1 cellular context compared by ENCODE assay signal in the genomic region with DNA sequence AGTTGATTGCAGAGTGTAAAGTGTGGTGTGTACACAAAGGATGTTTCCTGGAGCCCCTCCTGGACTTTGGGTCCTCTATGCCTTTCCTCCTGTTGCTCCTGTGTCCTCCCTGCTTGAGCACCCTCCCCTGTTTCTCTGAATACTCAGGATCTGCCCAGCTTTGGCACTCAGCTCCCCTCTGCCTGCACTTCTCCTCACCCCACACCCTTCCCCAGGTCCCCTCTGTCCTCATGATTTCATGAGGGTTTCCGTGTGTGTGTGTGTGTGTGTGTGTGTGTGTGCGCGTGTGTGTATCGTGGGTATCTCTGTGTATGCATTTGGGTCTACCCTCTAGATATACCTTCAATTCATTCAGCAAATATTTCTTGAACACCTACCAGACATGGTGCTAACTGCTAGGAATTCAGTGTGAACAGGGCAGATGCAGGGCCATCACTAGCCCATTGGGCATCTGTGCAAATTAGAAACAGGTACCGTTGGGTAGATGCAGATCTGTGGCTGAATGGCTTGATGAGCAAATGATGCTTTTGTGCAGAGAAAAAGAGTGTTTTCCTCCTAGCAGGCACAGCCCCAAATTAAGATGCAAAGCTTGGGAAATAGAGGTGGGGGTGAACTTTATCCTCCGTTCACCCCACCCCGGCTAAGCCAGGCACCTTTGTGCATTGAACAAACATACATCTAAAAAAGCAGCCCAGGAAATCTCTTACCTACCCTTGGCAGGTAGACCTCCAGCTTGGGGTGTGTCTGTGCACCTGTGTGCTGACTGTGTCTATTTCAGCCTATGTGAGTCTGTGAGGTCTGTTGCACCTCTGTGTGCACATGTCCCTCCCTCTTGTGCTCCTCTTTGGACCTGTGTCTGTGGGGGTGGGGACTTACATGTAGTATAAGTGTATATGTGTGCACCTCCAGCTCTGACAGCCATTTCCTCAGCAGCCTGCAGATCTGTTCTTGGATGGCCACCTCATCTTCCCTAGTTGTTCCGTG.
TF ChIP-seq lines count a peak whose summit lies in the region.

No MANE protein-coding gene starts in this region.

TF ChIP-seq in HepG2, 621 proteins besides CTCF, POLR2A, EP300 and RAD21 (continued from another document and continues in another):
- TF ChIP-seq HNF4A (CRISPR knock-in tag; IDR thresholded peaks at IDR 0.05) (peak; percentile 52; the same call in 1 of the 2 replicates), ZNF564 (CRISPR knock-in tag; IDR thresholded peaks at IDR 0.05) (no peak), ZFAT (CRISPR knock-in tag; conservative IDR thresholded peaks at IDR 0.05) (no peak), RBFOX2 (IDR thresholded peaks at IDR 0.05; ENCODE audit: low read depth, low read length) (no peak), ZBTB46 (CRISPR knock-in tag; IDR thresholded peaks at IDR 0.05; ENCODE audit: borderline replicate concordance) (no peak), MTA1 (CRISPR knock-in tag; IDR thresholded peaks at IDR 0.05; ENCODE audit: borderline replicate concordance) (no peak), ELF1 (CRISPR knock-in tag; IDR thresholded peaks at IDR 0.05) (no peak), ZNF232 (CRISPR knock-in tag; IDR thresholded peaks at IDR 0.05; ENCODE audit: borderline replicate concordance) (peak; percentile 81; the same call in 1 of the 2 replicates), FOXO1 (CRISPR knock-in tag; IDR thresholded peaks at IDR 0.05) (no peak), ZNF282 (IDR thresholded peaks at IDR 0.05; ENCODE audit: partially characterized antibody) (no peak), CHD4 (IDR thresholded peaks at IDR 0.05; ENCODE audit: borderline replicate concordance, low read length) (no peak), ZNF142 (CRISPR knock-in tag; IDR thresholded peaks at IDR 0.05) (no peak), ZNF446 (CRISPR knock-in tag; IDR thresholded peaks at IDR 0.05) (no peak), PHF20 (CRISPR knock-in tag; IDR thresholded peaks at IDR 0.05) (no peak), POGK (CRISPR knock-in tag; conservative IDR thresholded peaks at IDR 0.05) (0 out of 2 replicates have a peak, but pooled peaks have one; percentile 26), ZSCAN12 (CRISPR knock-in tag; IDR thresholded peaks at IDR 0.05) (no peak), ZNF749 (CRISPR knock-in tag; IDR thresholded peaks at IDR 0.05; ENCODE audit: borderline replicate concordance) (no peak), DNMT3B (CRISPR knock-in tag; conservative IDR thresholded peaks at IDR 0.05) (no peak), FOXP1 (IDR thresholded peaks at IDR 0.05) (no peak), FOXP1 (CRISPR knock-in tag; IDR thresholded peaks at IDR 0.05) (0 out of 2 replicates have a peak, but pooled peaks have one; percentile 9), DMAP1 (CRISPR knock-in tag; IDR thresholded peaks at IDR 0.05) (no peak), ZNF589 (CRISPR knock-in tag; conservative IDR thresholded peaks at IDR 0.05) (no peak)
- TF ChIP-seq, protein P1, sequence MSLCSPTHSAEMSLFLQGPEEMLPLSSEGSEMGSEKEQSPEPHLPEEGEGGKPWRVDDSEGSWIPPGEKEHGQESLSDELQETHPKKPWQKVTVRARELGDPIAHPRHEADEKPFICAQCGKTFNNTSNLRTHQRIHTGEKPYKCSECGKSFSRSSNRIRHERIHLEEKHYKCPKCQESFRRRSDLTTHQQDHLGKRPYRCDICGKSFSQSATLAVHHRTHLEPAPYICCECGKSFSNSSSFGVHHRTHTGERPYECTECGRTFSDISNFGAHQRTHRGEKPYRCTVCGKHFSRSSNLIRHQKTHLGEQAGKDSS (CRISPR knock-in tag; IDR thresholded peaks at IDR 0.05; ENCODE audit: borderline replicate concordance, low read depth), result no peak
- TF ChIP-seq, protein P2, sequence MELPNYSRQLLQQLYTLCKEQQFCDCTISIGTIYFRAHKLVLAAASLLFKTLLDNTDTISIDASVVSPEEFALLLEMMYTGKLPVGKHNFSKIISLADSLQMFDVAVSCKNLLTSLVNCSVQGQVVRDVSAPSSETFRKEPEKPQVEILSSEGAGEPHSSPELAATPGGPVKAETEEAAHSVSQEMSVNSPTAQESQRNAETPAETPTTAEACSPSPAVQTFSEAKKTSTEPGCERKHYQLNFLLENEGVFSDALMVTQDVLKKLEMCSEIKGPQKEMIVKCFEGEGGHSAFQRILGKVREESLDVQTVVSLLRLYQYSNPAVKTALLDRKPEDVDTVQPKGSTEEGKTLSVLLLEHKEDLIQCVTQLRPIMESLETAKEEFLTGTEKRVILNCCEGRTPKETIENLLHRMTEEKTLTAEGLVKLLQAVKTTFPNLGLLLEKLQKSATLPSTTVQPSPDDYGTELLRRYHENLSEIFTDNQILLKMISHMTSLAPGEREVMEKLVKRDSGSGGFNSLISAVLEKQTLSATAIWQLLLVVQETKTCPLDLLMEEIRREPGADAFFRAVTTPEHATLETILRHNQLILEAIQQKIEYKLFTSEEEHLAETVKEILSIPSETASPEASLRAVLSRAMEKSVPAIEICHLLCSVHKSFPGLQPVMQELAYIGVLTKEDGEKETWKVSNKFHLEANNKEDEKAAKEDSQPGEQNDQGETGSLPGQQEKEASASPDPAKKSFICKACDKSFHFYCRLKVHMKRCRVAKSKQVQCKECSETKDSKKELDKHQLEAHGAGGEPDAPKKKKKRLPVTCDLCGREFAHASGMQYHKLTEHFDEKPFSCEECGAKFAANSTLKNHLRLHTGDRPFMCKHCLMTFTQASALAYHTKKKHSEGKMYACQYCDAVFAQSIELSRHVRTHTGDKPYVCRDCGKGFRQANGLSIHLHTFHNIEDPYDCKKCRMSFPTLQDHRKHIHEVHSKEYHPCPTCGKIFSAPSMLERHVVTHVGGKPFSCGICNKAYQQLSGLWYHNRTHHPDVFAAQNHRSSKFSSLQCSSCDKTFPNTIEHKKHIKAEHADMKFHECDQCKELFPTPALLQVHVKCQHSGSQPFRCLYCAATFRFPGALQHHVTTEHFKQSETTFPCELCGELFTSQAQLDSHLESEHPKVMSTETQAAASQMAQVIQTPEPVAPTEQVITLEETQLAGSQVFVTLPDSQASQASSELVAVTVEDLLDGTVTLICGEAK (IDR thresholded peaks at IDR 0.05), result no peak
- TF ChIP-seq, protein P2 (CRISPR knock-in tag; IDR thresholded peaks at IDR 0.05), result 0 out of 2 replicates have a peak, but pooled peaks have one; percentile 27
- TF ChIP-seq, protein P3, sequence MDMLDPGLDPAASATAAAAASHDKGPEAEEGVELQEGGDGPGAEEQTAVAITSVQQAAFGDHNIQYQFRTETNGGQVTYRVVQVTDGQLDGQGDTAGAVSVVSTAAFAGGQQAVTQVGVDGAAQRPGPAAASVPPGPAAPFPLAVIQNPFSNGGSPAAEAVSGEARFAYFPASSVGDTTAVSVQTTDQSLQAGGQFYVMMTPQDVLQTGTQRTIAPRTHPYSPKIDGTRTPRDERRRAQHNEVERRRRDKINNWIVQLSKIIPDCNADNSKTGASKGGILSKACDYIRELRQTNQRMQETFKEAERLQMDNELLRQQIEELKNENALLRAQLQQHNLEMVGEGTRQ (IDR thresholded peaks at IDR 0.05; ENCODE audit: low read depth, low read length), result no peak
- TF ChIP-seq, protein P3 (CRISPR knock-in tag; IDR thresholded peaks at IDR 0.05; ENCODE audit: borderline replicate concordance), result no peak
- TF ChIP-seq, protein P4, sequence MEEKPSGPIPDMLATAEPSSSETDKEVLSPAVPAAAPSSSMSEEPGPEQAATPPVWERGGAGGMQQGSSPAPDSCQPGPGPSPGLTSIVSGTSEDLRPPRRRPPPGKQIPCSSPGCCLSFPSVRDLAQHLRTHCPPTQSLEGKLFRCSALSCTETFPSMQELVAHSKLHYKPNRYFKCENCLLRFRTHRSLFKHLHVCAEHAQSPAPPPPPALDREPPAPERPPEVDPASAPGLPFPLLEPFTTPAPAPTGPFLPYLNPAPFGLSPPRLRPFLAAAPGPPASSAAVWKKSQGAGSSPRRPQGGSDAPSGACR (CRISPR knock-in tag; IDR thresholded peaks at IDR 0.05), result no peak
